25 cellular contexts compared by ENCODE assay signal in the genomic region with DNA sequence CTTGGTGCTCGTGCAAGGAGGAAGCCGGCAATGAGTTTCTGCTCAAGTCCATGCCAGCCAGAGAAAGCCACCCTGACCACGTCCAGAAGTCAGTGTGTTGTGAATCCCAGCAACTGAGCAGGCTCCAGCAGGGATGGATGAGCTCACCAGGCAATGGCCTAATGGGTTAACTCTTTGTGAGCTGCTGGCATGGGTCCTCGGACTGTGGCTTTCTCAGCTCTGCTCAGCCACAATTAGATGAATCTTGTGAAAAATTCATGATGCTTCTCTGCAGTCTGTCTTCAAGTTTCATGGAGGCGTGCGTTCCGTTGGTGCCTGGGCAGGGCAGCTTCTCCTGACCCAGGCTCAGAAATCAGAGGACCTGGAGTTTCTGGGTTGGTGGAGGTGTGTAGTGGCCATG. TPM values are rescaled to one million over a fixed set of nuclear protein-coding genes. Genes with fewer than 3 reads are reported as not detected.
DNase-seq lines count a peak whose midpoint lies in the region; TF ChIP-seq lines count a peak whose summit lies in the region.
"Had no signal": no experiment of that assay in that cellular context is flagged by ENCODE, and none has a peak within 500 bp of the region (broad histone marks: within the 10 kb centered on the region; RNA-seq: fewer than 3 reads in every experiment).

A gene (minus strand): TSS at position 101 of the 400 bp plus-strand sequence. CDS start 12,442 bp downstream, outside the sequence.

- CTCF ChIA-PET in SK-N-SH (lab: Yijun Ruan, JAX) = interaction anchor here (5.3 kb wide), 1 partner anchor 101 kb away, joined by 42 read pairs; no protein-coding TSS in a partner anchor

- peak; percentile 18 for DNase-seq in Ammon's horn (ENCODE audit: low spot score)
- peak; percentile 24 for DNase-seq in astrocyte of the hippocampus (ENCODE audit: low read depth, low spot score)
- peak; percentile 32 for DNase-seq in medulla oblongata (ENCODE audit: extremely low spot score)
- DNase-seq in pons (ENCODE audit: low spot score) = peak; percentile 15
- no peak for DNase-seq in SK-N-SH
- no peak for DNase-seq in activated CD8-positive, alpha-beta memory T cell treated with anti-CD3 and anti-CD28 coated beads for 24 hours
- no peak for DNase-seq in glutamatergic neuron
- DNase-seq: CD4-positive, CD25-positive, alpha-beta regulatory T cell; GM23248; HCEC 1CT; MM.1S; NCI-H1092; NCI-H1417 treated with DMSO at 0.1 percent for 48 hours; NCI-H1694 treated with DMSO at 0.1 percent for 48 hours; NCI-H2107; NCI-H446; NCI-H524 treated with DMSO at 0.1 percent for 48 hours; NCI-H774; SIG-M5 had no signal

- no peak within 1 kb of the TSS for H2AFZ ChIP-seq in SK-N-SH (ENCODE audit: low read depth)
- H2AFZ ChIP-seq: GM23248 had no signal

- TF ChIP-seq RAD21 in SK-N-SH (IDR thresholded peaks at IDR 0.05; ENCODE audit: low read length) = no peak

- no peak for TF ChIP-seq EP300 in SK-N-SH (IDR thresholded peaks at IDR 0.05; ENCODE audit: borderline replicate concordance in 1 of 2, low read depth in 1 of 2, low read length in 1 of 2)

- WGBS in SK-N-SH (ENCODE audit: low lambda C conversion rate) = 54% methylated on average over 6 of the region's 7 CpGs

- no peak within 1 kb of the TSS for H3K4me3 Mint-ChIP-seq in glutamatergic neuron (ENCODE audit: unreplicated experiment)
- H3K4me3 Mint-ChIP-seq: CD4-positive, CD25-positive, alpha-beta regulatory T cell had no signal

- H3K79me2 ChIP-seq in SK-N-SH (ENCODE audit: insufficient read depth) = no peaks in the 10 kb centered on the region

- no peak within 1 kb of the TSS for H3K27ac Mint-ChIP-seq in glutamatergic neuron (ENCODE audit: unreplicated experiment)
- H3K27ac Mint-ChIP-seq: IgD-negative memory B cell had no signal

- H3K9me2 ChIP-seq in SK-N-SH = no peaks in the 10 kb centered on the region

- H3K9me3 Mint-ChIP-seq in glutamatergic neuron (ENCODE audit: unreplicated experiment) = peaks cover 4% of the 10 kb centered on the region
- H3K9me3 Mint-ChIP-seq: CD4-positive, CD25-positive, alpha-beta regulatory T cell; IgD-negative memory B cell had no signal

- no peak within 1 kb of the TSS for H3K9ac ChIP-seq in SK-N-SH
- H3K9ac ChIP-seq: BLaER1, GM23248, KMS-11 had no signal

- no peak within 1 kb of the TSS for H3K4me3 ChIP-seq in SK-N-SH (ENCODE audit: low read depth in 2 of 2, low read length in 1 of 2)
- H3K4me3 ChIP-seq: BLaER1, GM23248, SK-N-MC had no signal

- H3F3A ChIP-seq in SK-N-SH (replicated peaks; ENCODE audit: insufficient read depth) = no peaks in the 10 kb centered on the region

- no peaks in the 10 kb centered on the region for H3K36me3 ChIP-seq in SK-N-SH (replicated peaks in 1 of 2; ENCODE audit: control insufficient read depth in 1 of 2, insufficient read depth in 2 of 2, low read length in 1 of 2)
- H3K36me3 ChIP-seq: BLaER1 had no signal

- H3K9me3 ChIP-seq in SK-N-SH = no peaks in the 10 kb centered on the region
- H3K9me3 ChIP-seq: BLaER1 had no signal

- no peak within 1 kb of the TSS for H3K4me2 ChIP-seq in SK-N-SH
- H3K4me2 ChIP-seq: BLaER1, KMS-11 had no signal

- H3K36me3 Mint-ChIP-seq in glutamatergic neuron (ENCODE audit: unreplicated experiment) = no peaks in the 10 kb centered on the region
- H3K36me3 Mint-ChIP-seq: CD4-positive, CD25-positive, alpha-beta regulatory T cell; IgD-negative memory B cell had no signal

- no peaks in the 10 kb centered on the region for H3K4me1 Mint-ChIP-seq in glutamatergic neuron (ENCODE audit: low read depth, unreplicated experiment)
- H3K4me1 Mint-ChIP-seq: CD4-positive, CD25-positive, alpha-beta regulatory T cell; IgD-negative memory B cell had no signal

- no peak for TF ChIP-seq CTCF in SK-N-SH (IDR thresholded peaks at IDR 0.05)
- TF ChIP-seq CTCF in glutamatergic neuron (IDR thresholded peaks at IDR 0.05; ENCODE audit: partially characterized antibody, unreplicated experiment) = no peak

- no peaks in the 10 kb centered on the region for H4K20me1 ChIP-seq in SK-N-SH (ENCODE audit: insufficient read depth)
- H4K20me1 ChIP-seq: BLaER1 had no signal

- H3K27me3 Mint-ChIP-seq in glutamatergic neuron (ENCODE audit: unreplicated experiment) = no peaks in the 10 kb centered on the region
- H3K27me3 Mint-ChIP-seq: CD4-positive, CD25-positive, alpha-beta regulatory T cell; IgD-negative memory B cell had no signal

- POLR2A ChIA-PET in SK-N-SH (lab: Yijun Ruan, JAX) = no interaction called here

- H3K4me1 ChIP-seq in SK-N-SH (ENCODE audit: control insufficient read depth in 1 of 2, insufficient read depth in 2 of 2, low read depth in 1 of 2, low read length in 1 of 2) = no peaks in the 10 kb centered on the region
- H3K4me1 ChIP-seq: BLaER1 had no signal

- H3K27me3 ChIP-seq in SK-N-SH (ENCODE audit: insufficient read depth) = no peaks in the 10 kb centered on the region
- H3K27me3 ChIP-seq: BLaER1 had no signal

- H3K27ac ChIP-seq in SK-N-SH (ENCODE audit: low read depth in 2 of 2, low read length in 1 of 2) = no peak within 1 kb of the TSS
- H3K27ac ChIP-seq: BLaER1, GM23248, HL-60, KMS-11, SK-N-MC had no signal

TF ChIP-seq in SK-N-SH, 30 proteins besides CTCF, POLR2A, EP300 and RAD21:
- no peak for TF ChIP-seq RXRA (IDR thresholded peaks at IDR 0.05; ENCODE audit: borderline replicate concordance, low read depth)

RNA-seq across cellular contexts. Expression of the gene that starts here (rescaled TPM):
- polyA plus RNA-seq in SK-N-SH (2012; rRNA removed) = not detected in 2 replicates
- polyA plus RNA-seq in SK-N-SH (2012; cell fraction: cytosol; rRNA removed) = not detected in 2 replicates
- not detected in 2 replicates for polyA plus RNA-seq in SK-N-SH (2012; cell fraction: nucleus; rRNA removed)
- total RNA-seq in glutamatergic neuron (ENCODE audit: unreplicated experiment) = 0.32 TPM
- total RNA-seq: A172; CD4-positive, CD25-positive, alpha-beta regulatory T cell; GM23248 had no signal
- polyA plus RNA-seq: CD4-positive, CD25-positive, alpha-beta regulatory T cell; GM23248; IgD-negative memory B cell had no signal

Comparison
In these comparisons a context has a peak if more than half of its experiments do, and no peak if none do; other contexts are left out.
1. DNase-seq: peak in Ammon's horn (single experiment), astrocyte of the hippocampus (single experiment), medulla oblongata (single experiment) and pons (single experiment); none in SK-N-SH (single experiment), activated CD8-positive, alpha-beta memory T cell treated with anti-CD3 and anti-CD28 coated beads for 24 hours (single experiment) and glutamatergic neuron (single experiment).